ENCODE assay signal across 23 cellular contexts in the genomic region with DNA sequence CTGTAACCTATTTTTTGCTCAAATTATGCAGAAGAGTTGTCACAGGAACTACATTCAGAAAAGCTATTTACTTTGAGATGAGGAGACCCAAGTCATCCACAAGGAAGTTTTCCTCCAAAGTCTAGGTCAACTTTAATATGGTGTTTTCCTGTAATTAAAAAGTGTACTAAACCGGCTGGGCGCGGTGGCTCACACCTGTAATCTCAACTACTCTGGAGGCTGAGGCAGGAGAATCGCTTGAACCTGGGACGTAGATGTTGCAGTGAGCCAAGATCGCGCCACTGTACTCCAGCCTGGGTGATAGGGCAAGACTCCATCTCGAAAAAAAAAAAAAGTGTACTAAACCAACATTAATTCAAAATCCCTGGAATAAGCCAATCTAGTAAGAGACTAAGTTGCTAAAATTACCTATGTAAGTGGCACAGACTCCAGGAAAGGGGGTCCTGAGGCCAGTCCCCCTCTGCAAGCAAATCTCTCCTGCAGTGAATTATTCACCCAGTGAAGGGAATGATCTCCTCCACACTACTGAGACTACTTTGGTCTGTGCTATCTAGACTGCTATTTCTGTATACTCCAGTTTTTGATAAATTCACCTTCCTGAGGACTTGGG. TPM values are rescaled to one million over a fixed set of nuclear protein-coding genes. Genes with fewer than 3 reads are reported as not detected.
DNase-seq lines count a peak whose midpoint lies in the region; ATAC-seq, FAIRE-seq and TF ChIP-seq lines count a peak whose summit lies in the region.
"Had no signal": no experiment of that assay in that cellular context is flagged by ENCODE, and none has a peak within 500 bp of the region (broad histone marks: within the 10 kb centered on the region; RNA-seq: fewer than 3 reads in every experiment).

No MANE protein-coding gene starts in this region.

- no peak for TF ChIP-seq CTCF in GM12878 (IDR thresholded peaks at IDR 0.05 in 2 of 3, conservative IDR thresholded peaks at IDR 0.05 in 1 of 3; ENCODE audit: control insufficient read depth in 2 of 3, extremely low read depth in 1 of 3, insufficient read depth in 1 of 3, low read depth in 3 of 3, low read length in 3 of 3)
- TF ChIP-seq CTCF in osteoblast (IDR thresholded peaks at IDR 0.05; ENCODE audit: extremely low read depth, low read depth, low read length): no peak

- RAD21 ChIA-PET in GM12878 (lab: Charles Lee; ENCODE audit: unreplicated experiment): interaction anchor here (0.6 to 8.7 kb wide), 10 partner anchors 11 to 57 kb away, joined by 3 to 172 read pairs (median 4); no protein-coding TSS in a partner anchor

- SMC1A ChIA-PET in GM12878 (lab: Charles Lee; ENCODE audit: uncharacterized antibody, unreplicated experiment): interaction anchor here (1.0 to 23.6 kb wide), 4 partner anchors 9 to 119 kb away, joined by 3 to 763 read pairs (median 6); no protein-coding TSS in a partner anchor

- H3K4me3 ChIP-seq in GM12878 (no peak overlapping the region), osteoblast (ENCODE audit: insufficient read depth, low read length) (no peak overlapping the region), SJCRH30 (no peak overlapping the region)
- H3K4me3 ChIP-seq: body of pancreas, gastroesophageal sphincter, Peyer's patch, skin epidermis, upper lobe of left lung had no signal

- no peaks in the 10 kb centered on the region for H3K9me3 Mint-ChIP-seq in activated CD4-positive, alpha-beta T cell treated with anti-CD3 and anti-CD28 coated beads, Interleukin-2, amount 10 ng/mL, durations not matched to agents 24 days and 14 days
- H3K9me3 Mint-ChIP-seq in IgD-negative memory B cell: no peaks in the 10 kb centered on the region
- H3K9me3 Mint-ChIP-seq: activated naive CD4-positive, alpha-beta T cell treated with anti-CD3 and anti-CD28 coated beads for 36 hours; dendritic cell treated with granulocyte-macrophage colony-stimulating factor and Interleukin-4, amounts not matched to agents 40 ng/mL and 50 ng/mL, for 4 days; HFFc6 had no signal

- no peak overlapping the region for H3K4me3 Mint-ChIP-seq in activated CD4-positive, alpha-beta T cell treated with anti-CD3 and anti-CD28 coated beads, Interleukin-2, amount 10 ng/mL, durations not matched to agents 24 days and 14 days
- peak overlapping the region; percentile 60 to 89 (median 78) for H3K4me3 Mint-ChIP-seq in IgD-negative memory B cell
- H3K4me3 Mint-ChIP-seq: activated naive CD4-positive, alpha-beta T cell treated with anti-CD3 and anti-CD28 coated beads for 36 hours; dendritic cell treated with granulocyte-macrophage colony-stimulating factor and Interleukin-4, amounts not matched to agents 40 ng/mL and 50 ng/mL, for 4 days; HFFc6 had no signal

- H3K36me3 ChIP-seq in GM12878 (ENCODE audit: control insufficient read depth in 2 of 2, insufficient read depth in 2 of 2, low read length in 1 of 2): peaks cover 6 to 35% of the 10 kb centered on the region in 2 experiments
- H3K36me3 ChIP-seq in osteoblast (ENCODE audit: insufficient read depth, low read length): no peaks in the 10 kb centered on the region
- H3K36me3 ChIP-seq in SJCRH30: no peaks in the 10 kb centered on the region
- H3K36me3 ChIP-seq: Peyer's patch, upper lobe of left lung had no signal

- no peak for ATAC-seq in GM12878
- ATAC-seq: body of pancreas, gastroesophageal sphincter, SK-N-SH treated with all-trans-retinoic acid at 6 μM for 48 hours had no signal

- H3K36me3 Mint-ChIP-seq in activated CD4-positive, alpha-beta T cell treated with anti-CD3 and anti-CD28 coated beads, Interleukin-2, amount 10 ng/mL, durations not matched to agents 24 days and 14 days (ENCODE audit: low read depth): peaks cover 42% of the 10 kb centered on the region
- peaks cover 21% of the 10 kb centered on the region for H3K36me3 Mint-ChIP-seq in IgD-negative memory B cell

- DNase-seq in activated CD4-positive, alpha-beta T cell treated with anti-CD3 and anti-CD28 coated beads, Interleukin-2, amount 10 ng/mL, durations not matched to agents 24 days and 14 days: no peak
- DNase-seq in activated CD4-positive, alpha-beta T cell treated with anti-CD3 and anti-CD28 coated beads for 1 hour: no peak
- no peak for DNase-seq in GM12878 (ENCODE audit: low read depth, low spot score)
- DNase-seq in osteoblast (ENCODE audit: insufficient read length, low spot score, missing footprints): peak; percentile 29
- no peak for DNase-seq in substantia nigra (lab: John Stamatoyannopoulos, UW)
- no peak for DNase-seq in SJCRH30
- DNase-seq in hippocampal formation (lab: John Stamatoyannopoulos, UW): no peak
- DNase-seq: activated naive CD4-positive, alpha-beta T cell treated with anti-CD3 and anti-CD28 coated beads for 36 hours; body of pancreas; C1 segment of cervical spinal cord; DMS79 treated with DMSO at 0.1 percent for 48 hours; HFFc6; Kasumi-1; NCI-H1105; NCI-H2171; Peyer's patch; stimulated activated CD4-positive, alpha-beta T cell treated with anti-CD3 and anti-CD28 coated beads, Interleukin-4, amount 100 ng/mL, for 4 hours; upper lobe of left lung had no signal

- no peak for TF ChIP-seq POLR2A in GM12878 (IDR thresholded peaks at IDR 0.05; ENCODE audit: low read depth, low read length)

- H3K27me3 Mint-ChIP-seq in activated CD4-positive, alpha-beta T cell treated with anti-CD3 and anti-CD28 coated beads, Interleukin-2, amount 10 ng/mL, durations not matched to agents 24 days and 14 days: no peaks in the 10 kb centered on the region
- no peaks in the 10 kb centered on the region for H3K27me3 Mint-ChIP-seq in IgD-negative memory B cell
- H3K27me3 Mint-ChIP-seq: dendritic cell treated with granulocyte-macrophage colony-stimulating factor and Interleukin-4, amounts not matched to agents 40 ng/mL and 50 ng/mL, for 4 days had no signal

- H3K4me2 ChIP-seq in GM12878 (ENCODE audit: control insufficient read depth, insufficient read depth) (peak overlapping the region; percentile 38; the same call in 1 of the 2 replicates), osteoblast (ENCODE audit: insufficient read depth, low read length) (no peak overlapping the region)

- no peak overlapping the region for H2AFZ ChIP-seq in GM12878 (ENCODE audit: control insufficient read depth, low read depth, low read length)
- H2AFZ ChIP-seq in osteoblast (ENCODE audit: low read length): no peak overlapping the region

- H3K27me3 ChIP-seq in GM12878 (replicated peaks in 1 of 2; ENCODE audit: control insufficient read depth in 2 of 2, insufficient read depth in 2 of 2, low read length in 1 of 2) (no peaks in the 10 kb centered on the region), osteoblast (ENCODE audit: insufficient read depth, low read length) (no peaks in the 10 kb centered on the region), SJCRH30 (no peaks in the 10 kb centered on the region)
- H3K27me3 ChIP-seq: body of pancreas, gastroesophageal sphincter, Peyer's patch, upper lobe of left lung had no signal

- peaks cover 59% of the 10 kb centered on the region for H3K4me1 ChIP-seq in GM12878 (ENCODE audit: control insufficient read depth, insufficient read depth, low read length)
- H3K4me1 ChIP-seq in osteoblast (ENCODE audit: insufficient read depth, low read length): no peaks in the 10 kb centered on the region
- H3K4me1 ChIP-seq in SJCRH30: no peaks in the 10 kb centered on the region
- H3K4me1 ChIP-seq: body of pancreas had no signal

- CTCF ChIA-PET in GM12878 (lab: Yijun Ruan, JAX): interaction anchor here (1.2 to 2.4 kb wide), 3 partner anchors 9 to 47 kb away, joined by 3 to 8 read pairs (median 4); no protein-coding TSS in a partner anchor

- H4K20me1 ChIP-seq in GM12878 (ENCODE audit: control insufficient read depth, insufficient read depth) (peaks cover 7% of the 10 kb centered on the region), osteoblast (ENCODE audit: insufficient read depth, low read length) (peaks cover 8% of the 10 kb centered on the region)

- intact Hi-C loops in activated CD4-positive, alpha-beta T cell treated with anti-CD3 and anti-CD28 coated beads, Interleukin-2, amount 10 ng/mL, durations not matched to agents 24 days and 14 days (cut with micrococcal nuclease): no loop called here
- intact Hi-C loops in GM12878 (cut with micrococcal nuclease; ENCODE audit: unreplicated experiment): no loop called here

- peaks cover 53% of the 10 kb centered on the region for H3K4me1 Mint-ChIP-seq in activated CD4-positive, alpha-beta T cell treated with anti-CD3 and anti-CD28 coated beads, Interleukin-2, amount 10 ng/mL, durations not matched to agents 24 days and 14 days
- H3K4me1 Mint-ChIP-seq in IgD-negative memory B cell: peaks cover 50 to 58% (median 54%) of the 10 kb centered on the region in 3 donors

- BruUV-seq in GM12878 (replicated peaks; lab: Mats Ljungman, UMichigan): no TSS peak

- FAIRE-seq in GM12878 (lab: Jason Lieb, UNC): no peak

- no peaks in the 10 kb centered on the region for H3K9me3 ChIP-seq in GM12878 (replicated peaks; ENCODE audit: control insufficient read depth, insufficient read depth, low read length)
- H3K9me3 ChIP-seq in osteoblast (ENCODE audit: low read depth, low read length): no peaks in the 10 kb centered on the region
- 0 out of 2 replicates have a peak, but pooled peaks cover 2% of the 10 kb centered on the region for H3K9me3 ChIP-seq in SJCRH30 (replicated peaks)
- H3K9me3 ChIP-seq: body of pancreas, gastroesophageal sphincter, Peyer's patch, upper lobe of left lung had no signal

- H3K9ac ChIP-seq in GM12878 (ENCODE audit: control insufficient read depth, insufficient read depth, low read length): peak overlapping the region; percentile 2

- TF ChIP-seq RAD21 in GM12878 (IDR thresholded peaks at IDR 0.05; ENCODE audit: insufficient read depth, low read depth, low read length): no peak

- POLR2A ChIA-PET in GM12878 (lab: Charles Lee): interaction anchor here (0.6 to 10.9 kb wide), 7 partner anchors 9 to 316 kb away, joined by 3 to 247 read pairs (median 5); no protein-coding TSS in a partner anchor

- no peak for TF ChIP-seq EP300 in GM12878 (IDR thresholded peaks at IDR 0.05; ENCODE audit: borderline replicate concordance in 1 of 2, control insufficient read depth in 1 of 2, low read depth in 2 of 2, low read length in 2 of 2)

- peak overlapping the region; percentile 48 for H3K27ac Mint-ChIP-seq in activated CD4-positive, alpha-beta T cell treated with anti-CD3 and anti-CD28 coated beads, Interleukin-2, amount 10 ng/mL, durations not matched to agents 24 days and 14 days
- peak overlapping the region; percentile 99 to 100 (median 100) for H3K27ac Mint-ChIP-seq in IgD-negative memory B cell
- H3K27ac Mint-ChIP-seq: HFFc6 had no signal

- WGBS in GM12878 (ENCODE audit: insufficient coverage, insufficient replicate concordance, low lambda C conversion rate, missing lambda C conversion rate): 5% methylated on average over 8 of the region's 8 CpGs

- in situ Hi-C loops in GM12878 (cut with MboI): no loop called here

- H3K79me2 ChIP-seq in GM12878 (ENCODE audit: control insufficient read depth, insufficient read depth, low read length) (peaks cover 99% of the 10 kb centered on the region), osteoblast (ENCODE audit: insufficient read depth, low read length) (peaks cover 12% of the 10 kb centered on the region)

- peak overlapping the region; percentile 99 for H3K27ac ChIP-seq in GM12878 (ENCODE audit: control insufficient read depth, insufficient read depth)
- no peak overlapping the region for H3K27ac ChIP-seq in osteoblast (ENCODE audit: low read depth, low read length)
- no peak overlapping the region for H3K27ac ChIP-seq in substantia nigra (ENCODE audit: low read depth, low read length, poor library complexity, severe bottlenecking)
- H3K27ac ChIP-seq in SJCRH30: no peak overlapping the region
- H3K27ac ChIP-seq: body of pancreas, skin epidermis, upper lobe of left lung had no signal

RNA-seq across cellular contexts. Expression of a gene that starts 38.9 kb away (rescaled TPM):
- 245 TPM in 2 replicates for total RNA-seq in activated CD4-positive, alpha-beta T cell treated with anti-CD3 and anti-CD28 coated beads, Interleukin-2, amount 10 ng/mL, durations not matched to agents 24 days and 14 days
- polyA plus RNA-seq in IgD-negative memory B cell: 173 TPM
- 1,139 and 1,239 TPM in 2 replicates for total RNA-seq in GM12878 (2013; cell fraction: nucleolus; rRNA removed)
- total RNA-seq in GM12878 (2014; rRNA removed): 167 and 204 TPM in 2 replicates
- total RNA-seq in GM12878 (2014; rRNA removed; fragmentation: Illumina TruSeq; extraction: Trizol): 277 and 283 TPM in 2 replicates
- total RNA-seq in GM12878 (2021): 353 and 356 TPM in 2 replicates
- 193 TPM for polyA plus RNA-seq in GM12878 (2011; ENCODE audit: low read depth)
- 188 and 268 TPM in 2 replicates for polyA plus RNA-seq in GM12878 (2011; rRNA removed)
- 82.5 and 118 TPM in 2 replicates for polyA plus RNA-seq in GM12878 (2011; cell fraction: cytosol; rRNA removed)
- polyA plus RNA-seq in GM12878 (2011; cell fraction: nucleus; rRNA removed): 111 and 142 TPM in 2 replicates
- polyA plus RNA-seq in GM12878 (2012): 288 and 297 TPM in 2 replicates
- 258 and 290 TPM in 2 replicates for polyA plus RNA-seq in GM12878 (2014; fragmentation: Illumina TruSeq; extraction: Trizol)
- polyA plus RNA-seq in GM12878 (2014; fragmentation: Nextera tagmentation; extraction: Ambion mirVana): 10 to 100 TPM; 64.5 to 80.5 TPM
- polyA plus RNA-seq in GM12878 (2014; rRNA removed): 180 and 208 TPM in 2 replicates
- 100 to 1,000 TPM; 165 to 170 TPM for polyA plus RNA-seq in GM12878 (2016; fragmentation: Nextera tagmentation; extraction: Ambion mirVana)
- polyA minus RNA-seq in GM12878 (2011; rRNA and poly(A)+ RNA removed): 163 and 327 TPM in 2 replicates
- 124 and 136 TPM in 2 replicates for polyA minus RNA-seq in GM12878 (2011; cell fraction: cytosol; rRNA and poly(A)+ RNA removed)
- polyA minus RNA-seq in GM12878 (2011; cell fraction: nucleus; rRNA and poly(A)+ RNA removed): 73.0 and 135 TPM in 2 replicates
- total RNA-seq in osteoblast: 31.8 and 35.9 TPM in 2 replicates
- total RNA-seq in SJCRH30 (2014; rRNA removed; shearing (Covaris generic)): 46.3 and 56.9 TPM in 2 replicates

RNA-seq across cellular contexts. Expression of a gene that starts 49.7 kb away (rescaled TPM):
- 19.2 and 23.6 TPM in 2 replicates for total RNA-seq in activated CD4-positive, alpha-beta T cell treated with anti-CD3 and anti-CD28 coated beads, Interleukin-2, amount 10 ng/mL, durations not matched to agents 24 days and 14 days
- 2.1 TPM for polyA plus RNA-seq in IgD-negative memory B cell
- total RNA-seq in GM12878 (2013; cell fraction: nucleolus; rRNA removed): 50.0 and 61.3 TPM in 2 replicates
- total RNA-seq in GM12878 (2014; rRNA removed): 10.1 and 10.3 TPM in 2 replicates
- total RNA-seq in GM12878 (2014; rRNA removed; fragmentation: Illumina TruSeq; extraction: Trizol): 9.9 and 10.0 TPM in 2 replicates
- 14.9 and 16.6 TPM in 2 replicates for total RNA-seq in GM12878 (2021)
- 10.6 TPM for polyA plus RNA-seq in GM12878 (2011; ENCODE audit: low read depth)
- 21.4 and 23.2 TPM in 2 replicates for polyA plus RNA-seq in GM12878 (2011; rRNA removed)
- polyA plus RNA-seq in GM12878 (2011; cell fraction: cytosol; rRNA removed): 11.0 and 12.5 TPM in 2 replicates
- 19.9 and 23.2 TPM in 2 replicates for polyA plus RNA-seq in GM12878 (2011; cell fraction: nucleus; rRNA removed)
- 14.5 and 22.9 TPM in 2 replicates for polyA plus RNA-seq in GM12878 (2012)
- 13.2 and 14.0 TPM in 2 replicates for polyA plus RNA-seq in GM12878 (2014; fragmentation: Illumina TruSeq; extraction: Trizol)
- 1 to 10 TPM; 2.7 to 2.9 TPM for polyA plus RNA-seq in GM12878 (2014; fragmentation: Nextera tagmentation; extraction: Ambion mirVana)
- polyA plus RNA-seq in GM12878 (2014; rRNA removed): 10.0 and 11.2 TPM in 2 replicates
- polyA plus RNA-seq in GM12878 (2016; fragmentation: Nextera tagmentation; extraction: Ambion mirVana): 10 to 100 TPM in 1 of 2 experiments, 1 to 10 TPM in 1; 6.3 to 10.9 TPM
- polyA minus RNA-seq in GM12878 (2011; rRNA and poly(A)+ RNA removed): 22.1 and 23.7 TPM in 2 replicates
- polyA minus RNA-seq in GM12878 (2011; cell fraction: cytosol; rRNA and poly(A)+ RNA removed): 7.4 and 18.3 TPM in 2 replicates
- 10.5 and 20.3 TPM in 2 replicates for polyA minus RNA-seq in GM12878 (2011; cell fraction: nucleus; rRNA and poly(A)+ RNA removed)
- 25.3 and 30.1 TPM in 2 replicates for total RNA-seq in osteoblast
- 33.2 and 35.2 TPM in 2 replicates for total RNA-seq in SJCRH30 (2014; rRNA removed; shearing (Covaris generic))
